16 cellular contexts compared by ENCODE assay signal in genomic region chr9:79763861-79764260, GRCh38.
DNase-seq lines count a peak whose midpoint lies in the region; ATAC-seq and TF ChIP-seq lines count a peak whose summit lies in the region.
"Had no signal": no experiment of that assay in that cellular context is flagged by ENCODE, and none has a peak within 500 bp of the region (broad histone marks: within the 10 kb centered on the region; RNA-seq: fewer than 3 reads in every experiment).

No MANE protein-coding gene starts in this region.

- H3K27me3 ChIP-seq in ACC112 (ENCODE audit: insufficient read depth, low read length), result no peaks in the 10 kb centered on the region
- no peaks in the 10 kb centered on the region for H3K27me3 ChIP-seq in SJCRH30
- H3K27me3 ChIP-seq: esophagus muscularis mucosa, right lobe of liver, tibial nerve had no signal

- no peaks in the 10 kb centered on the region for H3K9me3 ChIP-seq in HEK293 (ENCODE audit: control insufficient read depth, insufficient read depth, low read depth, low read length)
- H3K9me3 ChIP-seq in SJCRH30 (replicated peaks), result no peaks in the 10 kb centered on the region
- H3K9me3 ChIP-seq: esophagus muscularis mucosa, right lobe of liver, tibial nerve had no signal

- no peak for TF ChIP-seq CTCF in HEK293 (tag by site-specific recombination; IDR thresholded peaks at IDR 0.05)

- ATAC-seq in GM19463 (IDR thresholded peaks at IDR 0.05; ENCODE audit: unreplicated experiment), result no peak
- ATAC-seq: Panc1, right lobe of liver had no signal

- no peaks in the 10 kb centered on the region for H3K36me3 ChIP-seq in ACC112 (ENCODE audit: insufficient read depth, low read length)
- no peaks in the 10 kb centered on the region for H3K36me3 ChIP-seq in HEK293 (ENCODE audit: control insufficient read depth in 2 of 2, insufficient read depth in 1 of 2, low read length in 2 of 2)
- no peaks in the 10 kb centered on the region for H3K36me3 ChIP-seq in SJCRH30
- H3K36me3 ChIP-seq: esophagus muscularis mucosa, right lobe of liver, tibial nerve had no signal

- CTCF ChIA-PET in HEK293 (lab: Yijun Ruan, JAX), result interaction anchor here (0.9 kb wide), 1 partner anchor 384 kb away, joined by 3 read pairs; no protein-coding TSS in a partner anchor

- H3K27ac ChIP-seq in ACC112 (ENCODE audit: low read depth, low read length) (0 out of 2 replicates have a peak overlapping the region, but pooled peaks have one; percentile 17), HEK293 (ENCODE audit: extremely low read depth, low read depth, low read length) (no peak overlapping the region), SJCRH30 (no peak overlapping the region)
- H3K27ac ChIP-seq: right lobe of liver, tibial nerve had no signal

- POLR2A ChIA-PET in HEK293 (lab: Yijun Ruan, JAX), result interaction anchor here (1.1 kb wide), 1 partner anchor 193 kb away, joined by 7 read pairs; the partner anchor contains the start of gene TLE4

- no peaks in the 10 kb centered on the region for H3K79me2 ChIP-seq in ACC112 (ENCODE audit: control insufficient read depth, insufficient read depth, low read length, unreplicated experiment)

- H3K4me1 ChIP-seq in ACC112 (ENCODE audit: control insufficient read depth, insufficient read depth, low read length, unreplicated experiment) (peaks cover 13% of the 10 kb centered on the region), HEK293 (ENCODE audit: control insufficient read depth, insufficient read depth, low read length) (no peaks in the 10 kb centered on the region), SJCRH30 (peaks cover 2% of the 10 kb centered on the region; the same call in 1 of the 2 replicates)
- H3K4me1 ChIP-seq: right lobe of liver had no signal

- H3K4me3 ChIP-seq in ACC112 (ENCODE audit: low read depth, low read length) (no peak overlapping the region), HEK293 (ENCODE audit: low read depth, low read length) (no peak overlapping the region), SJCRH30 (no peak overlapping the region)
- H3K4me3 ChIP-seq: esophagus muscularis mucosa, right lobe of liver, tibial nerve had no signal

- no peak overlapping the region for H2AFZ ChIP-seq in ACC112 (ENCODE audit: low read length, unreplicated experiment)

- peak; percentile 38 to 68 for DNase-seq in SJCRH30
- peak; percentile 1 for DNase-seq in occipital lobe (lab: John Stamatoyannopoulos, UW)
- DNase-seq in pons (ENCODE audit: low spot score), result no peak
- no peak for DNase-seq in SKM-1 (lab: John Stamatoyannopoulos, UW; ENCODE audit: unreplicated experiment)
- no peak for DNase-seq in NCI-H1048 (lab: John Stamatoyannopoulos, UW)
- DNase-seq: activated B cell treated with CpG ODN at 0.5 μM for 24 hours; AML-193; right lobe of liver; stimulated activated CD4-positive, alpha-beta T cell treated with anti-CD3 and anti-CD28 coated beads, Interleukin-4, amount 100 ng/mL, for 24 hours; T-helper 1 cell had no signal

TF ChIP-seq in HEK293, 187 proteins besides CTCF, POLR2A, EP300 and RAD21:
- peak; percentile 29; the same call in 1 of the 2 replicates for TF ChIP-seq TCF7L2 (IDR thresholded peaks at IDR 0.05; ENCODE audit: borderline replicate concordance, low read depth, low read length)
- TF ChIP-seq ZBTB44 (tag by site-specific recombination; IDR thresholded peaks at IDR 0.05), result peak; percentile 36; the same call in 1 of the 2 replicates
- no peak for TF ChIP-seq ZNF639 (tag by site-specific recombination; IDR thresholded peaks at IDR 0.05)
- TF ChIP-seq TRIM28 (IDR thresholded peaks at IDR 0.05; ENCODE audit: borderline replicate concordance, low read length), result peak; percentile 90

Comparison
In these comparisons a context has a peak if more than half of its experiments do, and no peak if none do; other contexts are left out.
1. DNase-seq: peak in SJCRH30 (2 of 2) and occipital lobe (single experiment); none in pons (single experiment), SKM-1 (single experiment) and NCI-H1048 (single experiment).